10 cellular contexts compared by ENCODE assay signal in genomic region chr11:61334434-61335354, GRCh38. TPM values are rescaled to one million over a fixed set of nuclear protein-coding genes. Genes with fewer than 3 reads are reported as not detected.
A peak's percentile ranks its signal among the peaks of the same experiment; 100 is the strongest.
DNase-seq lines count a peak whose midpoint lies in the region; ATAC-seq and TF ChIP-seq lines count a peak whose summit lies in the region.
"Had no signal": no experiment of that assay in that cellular context is flagged by ENCODE, and none has a peak within 500 bp of the region (broad histone marks: within the 10 kb centered on the region; RNA-seq: fewer than 3 reads in every experiment).

No MANE protein-coding gene starts in this region.

- ATAC-seq in naive B cell (ENCODE audit: low read depth in 2 of 2): no peak
- no peak for ATAC-seq in GM21367 (IDR thresholded peaks at IDR 0.05; ENCODE audit: unreplicated experiment)
- ATAC-seq in activated CD4-positive, CD25-positive, alpha-beta regulatory T cell treated with anti-CD3 and anti-CD28 coated beads, Interleukin-2, amount 50 U/mL, for 24 hours: no peak
- ATAC-seq in GM21786 (IDR thresholded peaks at IDR 0.05; ENCODE audit: unreplicated experiment): no peak
- ATAC-seq: right cardiac atrium had no signal

- no peak for DNase-seq in CD8-positive, alpha-beta memory T cell
- DNase-seq in MCF 10A (ENCODE audit: unreplicated experiment) (peak; percentile 65), naive B cell (no peak), DMS79 treated with DMSO at 0.1 percent for 48 hours (lab: John Stamatoyannopoulos, UW) (no peak)
- DNase-seq: NCI-H1436 treated with DMSO at 0.1 percent for 48 hours, right cardiac atrium had no signal

- H3K4me1 ChIP-seq in CD8-positive, alpha-beta memory T cell (ENCODE audit: insufficient read depth, low read length): peaks cover 39% of the 10 kb centered on the region
- peaks cover 52% of the 10 kb centered on the region for H3K4me1 ChIP-seq in Loucy (ENCODE audit: insufficient read depth, low read length, poor library complexity, severe bottlenecking)

- no peaks in the 10 kb centered on the region for H3K9me3 ChIP-seq in CD8-positive, alpha-beta memory T cell (ENCODE audit: low read length)
- no peaks in the 10 kb centered on the region for H3K9me3 ChIP-seq in Loucy (ENCODE audit: insufficient read depth, low read depth, low read length)

- H3F3A ChIP-seq in Loucy (ENCODE audit: low read depth): no peaks in the 10 kb centered on the region

- peak overlapping the region; percentile 92 to 98 (median 95) for H3K4me3 Mint-ChIP-seq in CD8-positive, alpha-beta memory T cell
- H3K4me3 Mint-ChIP-seq in MCF 10A (ENCODE audit: unreplicated experiment) (peak overlapping the region; percentile 93), naive B cell (peak overlapping the region; percentile 85 to 98 (median 94))

- POLR2A ChIA-PET in CD8-positive, alpha-beta memory T cell (lab: Charles Lee): interaction anchor here (0.6 to 4.2 kb wide), 5 partner anchors 27 to 106 kb away, joined by 4 to 42 read pairs (median 13); partner anchors contain the start of genes CPSF7, CYB561A3, SDHAF2 and TMEM138
- POLR2A ChIA-PET in MCF 10A (lab: Yijun Ruan, JAX): interaction anchor here (0.7 to 10.7 kb wide), 15 partner anchors 8 to 183 kb away, joined by 3 to 220 read pairs (median 9); partner anchors contain the start of genes CPSF7, CYB561A3, SDHAF2 and TMEM138

- intact Hi-C loops in MCF 10A (cut with micrococcal nuclease): loop anchor here (10.0 kb wide), 1 partner anchor 80 kb away; no protein-coding TSS in a partner anchor

- CTCF ChIA-PET in CD8-positive, alpha-beta memory T cell (lab: Charles Lee): interaction anchor here (1.0 to 5.7 kb wide), 12 partner anchors 10 to 182 kb away, joined by 3 to 159 read pairs (median 7); partner anchors contain the start of genes CPSF7, CYB561A3, SDHAF2 and TMEM138
- CTCF ChIA-PET in MCF 10A (lab: Yijun Ruan, JAX): interaction anchor here (0.6 to 10.1 kb wide), 15 partner anchors 10 to 1289 kb away, joined by 3 to 439 read pairs (median 6); partner anchors contain the start of genes CYB561A3, TMEM138 and TMEM216

- H3K27ac Mint-ChIP-seq in CD8-positive, alpha-beta memory T cell: peak overlapping the region; percentile 96 to 100 (median 98)
- peak overlapping the region; percentile 98 for H3K27ac Mint-ChIP-seq in MCF 10A (ENCODE audit: low read depth, unreplicated experiment)
- H3K27ac Mint-ChIP-seq in naive B cell: peak overlapping the region in 5 of 6 donors; percentile 36 to 98 (median 95)

- no peak overlapping the region for H2AFZ ChIP-seq in Loucy (ENCODE audit: low read length)

- peak overlapping the region; percentile 97 for H3K9ac ChIP-seq in Loucy (ENCODE audit: low read depth, low read length, poor library complexity, severe bottlenecking)

- H3K36me3 ChIP-seq in CD8-positive, alpha-beta memory T cell (ENCODE audit: insufficient read depth, low read length): peaks cover under 1% of the 10 kb centered on the region
- H3K36me3 ChIP-seq in Loucy (ENCODE audit: insufficient read depth, low read length): peaks cover under 1% of the 10 kb centered on the region; the same call in 1 of the 2 replicates

- H4K20me1 ChIP-seq in Loucy (ENCODE audit: insufficient read depth, low read length, poor library complexity, severe bottlenecking): peaks cover 31% of the 10 kb centered on the region

- H3K4me3 ChIP-seq in CD8-positive, alpha-beta memory T cell (ENCODE audit: low read length): no peak overlapping the region
- peak overlapping the region; percentile 90 for H3K4me3 ChIP-seq in Loucy (ENCODE audit: low read length, poor library complexity, severe bottlenecking)

- no peaks in the 10 kb centered on the region for H3K9me3 Mint-ChIP-seq in CD8-positive, alpha-beta memory T cell
- H3K9me3 Mint-ChIP-seq in MCF 10A (ENCODE audit: unreplicated experiment): no peaks in the 10 kb centered on the region
- no peaks in the 10 kb centered on the region for H3K9me3 Mint-ChIP-seq in naive B cell

- H3K27me3 Mint-ChIP-seq in CD8-positive, alpha-beta memory T cell: peaks cover 0 to 3% of the 10 kb centered on the region in 2 donors
- no peaks in the 10 kb centered on the region for H3K27me3 Mint-ChIP-seq in MCF 10A (ENCODE audit: insufficient read depth, unreplicated experiment)
- no peaks in the 10 kb centered on the region for H3K27me3 Mint-ChIP-seq in naive B cell

- TF ChIP-seq CTCF in Loucy (conservative IDR thresholded peaks at IDR 0.05; ENCODE audit: low read length) (no peak), MCF 10A (IDR thresholded peaks at IDR 0.05; ENCODE audit: unreplicated experiment) (no peak)

- H3K9me2 ChIP-seq in Loucy (replicated peaks; ENCODE audit: low read depth, low read length): no peaks in the 10 kb centered on the region

- H3K4me2 ChIP-seq in Loucy (ENCODE audit: low read depth, low read length, poor library complexity, severe bottlenecking): peak overlapping the region; percentile 88

- BruUV-seq in MCF 10A (replicated peaks; lab: Mats Ljungman, UMichigan): no TSS peak

- peaks cover 0 to 39% (median 7%) of the 10 kb centered on the region in 3 donors for H3K36me3 Mint-ChIP-seq in CD8-positive, alpha-beta memory T cell
- H3K36me3 Mint-ChIP-seq in MCF 10A (ENCODE audit: insufficient read depth, unreplicated experiment) (peaks cover 33% of the 10 kb centered on the region), naive B cell (peaks cover 0 to 5% of the 10 kb centered on the region in 2 donors)

- peak overlapping the region; percentile 38 for H3K27ac ChIP-seq in CD8-positive, alpha-beta memory T cell (ENCODE audit: low read depth, low read length)

- peaks cover 41 to 57% (median 45%) of the 10 kb centered on the region in 3 donors for H3K4me1 Mint-ChIP-seq in CD8-positive, alpha-beta memory T cell
- peaks cover 34% of the 10 kb centered on the region for H3K4me1 Mint-ChIP-seq in MCF 10A (ENCODE audit: insufficient read depth, unreplicated experiment)
- H3K4me1 Mint-ChIP-seq in naive B cell: peaks cover 46 to 70% (median 58%) of the 10 kb centered on the region in 3 donors

- peaks cover 56% of the 10 kb centered on the region for H3K79me2 ChIP-seq in Loucy (ENCODE audit: insufficient read depth, low read length)

- no peaks in the 10 kb centered on the region for H3K27me3 ChIP-seq in CD8-positive, alpha-beta memory T cell (ENCODE audit: insufficient read depth, low read length, poor library complexity, severe bottlenecking)
- peaks cover 5% of the 10 kb centered on the region for H3K27me3 ChIP-seq in Loucy (ENCODE audit: insufficient read depth, low read length, poor library complexity, severe bottlenecking)

RNA-seq across cellular contexts. Expression of gene TKFC, which starts 1.7 kb away (rescaled TPM):
- total RNA-seq in CD8-positive, alpha-beta memory T cell: 10 to 100 TPM; 66.8 to 72.4 TPM
- polyA plus RNA-seq in CD8-positive, alpha-beta memory T cell: 31.8 TPM
- total RNA-seq in MCF 10A (2022): 79.7 and 93.7 TPM in 2 replicates
- 10 to 100 TPM; 38.3 to 62.2 (median 46.4) TPM for polyA plus RNA-seq in naive B cell (ENCODE audit: low read depth in 6 of 6)

RNA-seq across cellular contexts. Expression of gene DDB1, which starts 1.8 kb away (rescaled TPM):
- total RNA-seq in CD8-positive, alpha-beta memory T cell: 100 to 1,000 TPM; 302 to 307 TPM
- polyA plus RNA-seq in CD8-positive, alpha-beta memory T cell: 120 TPM
- 172 and 188 TPM in 2 replicates for total RNA-seq in MCF 10A (2022)
- polyA plus RNA-seq in naive B cell (ENCODE audit: low read depth in 6 of 6): 100 to 1,000 TPM; 103 to 177 (median 111) TPM

RNA-seq across cellular contexts. Expression of gene CYB561A3, which starts 27.0 kb away (rescaled TPM):
- 10 to 100 TPM; 53.0 to 53.7 TPM for total RNA-seq in CD8-positive, alpha-beta memory T cell
- polyA plus RNA-seq in CD8-positive, alpha-beta memory T cell: 62.1 TPM
- 28.4 and 28.8 TPM in 2 replicates for total RNA-seq in MCF 10A (2022)
- 1,000 to 10,000 TPM; 1,105 to 1,945 (median 1,251) TPM for polyA plus RNA-seq in naive B cell (ENCODE audit: low read depth in 6 of 6)

RNA-seq across cellular contexts. Expression of gene TMEM138, which starts 27.5 kb away (rescaled TPM):
- total RNA-seq in CD8-positive, alpha-beta memory T cell: 10 to 100 TPM; 74.4 to 75.1 TPM
- polyA plus RNA-seq in CD8-positive, alpha-beta memory T cell: 54.3 TPM
- total RNA-seq in MCF 10A (2022): 39.9 and 46.5 TPM in 2 replicates
- 10 to 100 TPM; 37.9 to 56.4 (median 41.9) TPM for polyA plus RNA-seq in naive B cell (ENCODE audit: low read depth in 6 of 6)

RNA-seq across cellular contexts. Expression of gene VWCE, which starts 39.6 kb away (rescaled TPM):
- 10 to 100 TPM; 11.3 to 12.4 TPM for total RNA-seq in CD8-positive, alpha-beta memory T cell
- polyA plus RNA-seq in CD8-positive, alpha-beta memory T cell: not detected
- total RNA-seq in MCF 10A (2022): 0.54 and 1.1 TPM in 2 replicates
- under 1 TPM in 3 of 6 donors, not detected in 3; 0.24 to 0.79 (median 0.76) TPM for polyA plus RNA-seq in naive B cell (ENCODE audit: low read depth in 6 of 6)
